In genomic region chr12:51862947-51863346, GRCh38 we compare ENCODE assay signal across 1 cellular context.
TF ChIP-seq lines count a peak whose summit lies in the region.

No MANE protein-coding gene starts in this region.

TF ChIP-seq in IMR-90, 13 proteins besides CTCF, POLR2A, EP300 and RAD21 (continued from another document):
- TF ChIP-seq USF2 (IDR thresholded peaks at IDR 0.05; ENCODE audit: low read depth, low read length) (no peak), RFX5 (IDR thresholded peaks at IDR 0.05; ENCODE audit: low read depth, low read length) (no peak), CHD1 (IDR thresholded peaks at IDR 0.05; ENCODE audit: low read depth, low read length) (no peak), MXI1 (IDR thresholded peaks at IDR 0.05; ENCODE audit: borderline replicate concordance, low read depth, low read length) (no peak), FOS (IDR thresholded peaks at IDR 0.05; ENCODE audit: low read depth, low read length) (no peak), SMC3 (IDR thresholded peaks at IDR 0.05; ENCODE audit: low read depth, low read length) (no peak), ELK1 (IDR thresholded peaks at IDR 0.05; ENCODE audit: borderline replicate concordance, low read depth, low read length) (no peak), NFE2L2 (IDR thresholded peaks at IDR 0.05; ENCODE audit: low read depth, low read length) (no peak), CEBPB (IDR thresholded peaks at IDR 0.05; ENCODE audit: low read depth, low read length) (no peak)
